ENCODE assay signal across 20 cellular contexts in the genomic region with DNA sequence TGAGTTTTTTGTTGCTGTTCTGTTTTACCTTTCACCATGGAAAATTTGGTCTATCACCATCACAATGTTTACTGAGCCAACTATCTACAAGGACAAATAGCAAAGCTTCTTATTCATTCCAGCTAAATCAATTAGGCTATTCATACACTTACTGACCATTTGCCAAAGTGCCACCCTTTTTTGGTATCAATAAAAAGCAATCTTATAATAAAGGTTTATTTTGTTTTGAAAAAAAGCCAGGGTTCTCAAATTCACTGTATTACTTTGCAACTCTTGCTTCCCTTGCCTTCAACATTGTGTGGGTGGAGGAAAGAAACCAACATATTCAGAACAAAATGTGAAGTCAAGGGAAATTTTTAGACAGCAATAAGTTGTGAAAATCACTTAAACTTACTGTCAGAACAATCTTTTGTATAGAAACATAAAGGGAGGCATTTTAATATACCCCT. TPM values are rescaled to one million over a fixed set of nuclear protein-coding genes. Genes with fewer than 3 reads are reported as not detected.
DNase-seq lines count a peak whose midpoint lies in the region; ATAC-seq and TF ChIP-seq lines count a peak whose summit lies in the region.
"Had no signal": no experiment of that assay in that cellular context is flagged by ENCODE, and none has a peak within 500 bp of the region (broad histone marks: within the 10 kb centered on the region; RNA-seq: fewer than 3 reads in every experiment).

No MANE protein-coding gene starts in this region.

- intact Hi-C loops in mucosa of descending colon (cut with DNase I, micrococcal nuclease): no loop called here

- ATAC-seq in mucosa of descending colon: no peak
- ATAC-seq: esophagus mucosa, heart right ventricle, PC-3, psoas muscle had no signal

- DNase-seq in T-helper 1 cell (no peak), GM20000 (ENCODE audit: low spot score) (peak; percentile 18), caudate nucleus (lab: John Stamatoyannopoulos, UW) (peak in 2 of 61 donors; percentile 16 to 23), osteocyte (ENCODE audit: extremely low spot score, unreplicated experiment) (no peak), SIG-M5 treated with dmso at 0.1 percent for 504 hours (lab: John Stamatoyannopoulos, UW; ENCODE audit: unreplicated experiment) (no peak), mucosa of descending colon (no peak), NCI-H2107 (lab: John Stamatoyannopoulos, UW) (no peak)
- DNase-seq: C1 segment of cervical spinal cord; EL; heart right ventricle; naive B cell; NCI-H1930; NCI-H510A treated with DMSO at 0.1 percent for 48 hours; PC-3; psoas muscle; stimulated activated CD4-positive, alpha-beta T cell treated with anti-CD3 and anti-CD28 coated beads, Interleukin-12 subunit alpha, Interleukin-12 subunit beta, amount 100 ng/mL, for 4 hours had no signal

- peak overlapping the region; percentile 76 for H3K27ac ChIP-seq in caudate nucleus (ENCODE audit: low read depth, low read length)
- H3K27ac ChIP-seq: 22Rv1, heart right ventricle, psoas muscle, suprapubic skin had no signal

- no peaks in the 10 kb centered on the region for H3K9me3 Mint-ChIP-seq in T-helper 1 cell treated with Interleukin-12 subunit alpha and Interleukin-12 subunit beta and Interleukin-4 antibody, amounts not matched to agents 30 μg/mL and 1 μg/mL, for 36 hours
- peaks cover under 1% of the 10 kb centered on the region for H3K9me3 Mint-ChIP-seq in osteocyte (ENCODE audit: unreplicated experiment)

- H3K27me3 Mint-ChIP-seq in T-helper 1 cell treated with Interleukin-12 subunit alpha and Interleukin-12 subunit beta and Interleukin-4 antibody, amounts not matched to agents 30 μg/mL and 1 μg/mL, for 36 hours (ENCODE audit: low read depth): no peaks in the 10 kb centered on the region
- H3K27me3 Mint-ChIP-seq in osteocyte (ENCODE audit: unreplicated experiment): no peaks in the 10 kb centered on the region
- H3K27me3 Mint-ChIP-seq: naive B cell had no signal

- peaks cover 28% of the 10 kb centered on the region for H3K36me3 Mint-ChIP-seq in T-helper 1 cell treated with Interleukin-12 subunit alpha and Interleukin-12 subunit beta and Interleukin-4 antibody, amounts not matched to agents 30 μg/mL and 1 μg/mL, for 36 hours (ENCODE audit: low read depth)
- H3K36me3 Mint-ChIP-seq in osteocyte (ENCODE audit: unreplicated experiment): peaks cover 2% of the 10 kb centered on the region

- H3K4me1 Mint-ChIP-seq in T-helper 1 cell treated with Interleukin-12 subunit alpha and Interleukin-12 subunit beta and Interleukin-4 antibody, amounts not matched to agents 30 μg/mL and 1 μg/mL, for 36 hours (ENCODE audit: low read depth): peaks cover 47% of the 10 kb centered on the region
- H3K4me1 Mint-ChIP-seq in osteocyte (ENCODE audit: unreplicated experiment): peaks cover 17% of the 10 kb centered on the region

- H3K4me3 Mint-ChIP-seq in T-helper 1 cell treated with Interleukin-12 subunit alpha and Interleukin-12 subunit beta and Interleukin-4 antibody, amounts not matched to agents 30 μg/mL and 1 μg/mL, for 36 hours: no peak overlapping the region
- H3K4me3 Mint-ChIP-seq in osteocyte (ENCODE audit: unreplicated experiment): no peak overlapping the region
- H3K4me3 Mint-ChIP-seq: naive B cell had no signal

- no peak for TF ChIP-seq CTCF in GM20000 (IDR thresholded peaks at IDR 0.05; ENCODE audit: extremely low read depth, missing control alignments)
- TF ChIP-seq CTCF in osteocyte (IDR thresholded peaks at IDR 0.05): no peak
- no peak for TF ChIP-seq CTCF in mucosa of descending colon (IDR thresholded peaks at IDR 0.05)

- no peak overlapping the region for H3K4me3 ChIP-seq in mucosa of descending colon
- H3K4me3 ChIP-seq: heart right ventricle, psoas muscle, suprapubic skin had no signal

- H3K9me3 ChIP-seq in mucosa of descending colon: no peaks in the 10 kb centered on the region
- H3K9me3 ChIP-seq: psoas muscle, suprapubic skin had no signal

- peaks cover 53% of the 10 kb centered on the region for H3K4me1 ChIP-seq in mucosa of descending colon (ENCODE audit: low read depth)
- H3K4me1 ChIP-seq: psoas muscle had no signal

- peak overlapping the region; percentile 31 for H3K27ac Mint-ChIP-seq in T-helper 1 cell treated with Interleukin-12 subunit alpha and Interleukin-12 subunit beta and Interleukin-4 antibody, amounts not matched to agents 30 μg/mL and 1 μg/mL, for 36 hours
- H3K27ac Mint-ChIP-seq in osteocyte (ENCODE audit: unreplicated experiment): peak overlapping the region; percentile 18
- H3K27ac Mint-ChIP-seq: naive B cell had no signal

- no peaks in the 10 kb centered on the region for H3K36me3 ChIP-seq in mucosa of descending colon (ENCODE audit: low read depth)
- H3K36me3 ChIP-seq: heart right ventricle, suprapubic skin had no signal

RNA-seq across cellular contexts. Expression of a gene that starts 15.3 kb away (rescaled TPM):
- total RNA-seq in osteocyte: 30.2 and 31.5 TPM in 2 replicates
- 10 to 100 TPM; 45.6 to 51.2 (median 48.9) TPM for total RNA-seq in mucosa of descending colon
